ENCODE assay signal across 1 cellular context in genomic region chr17:58354541-58355216, GRCh38.
TF ChIP-seq lines count a peak whose summit lies in the region.

No MANE protein-coding gene starts in this region.

TF ChIP-seq in GM12878, 131 proteins besides CTCF, POLR2A, EP300 and RAD21:
- TF ChIP-seq SREBF1 (IDR thresholded peaks at IDR 0.05; ENCODE audit: low read length) (no peak), NR2F1 (conservative IDR thresholded peaks at IDR 0.05) (no peak), IRF5 (IDR thresholded peaks at IDR 0.05; ENCODE audit: borderline replicate concordance) (no peak), MEF2A (IDR thresholded peaks at IDR 0.05; ENCODE audit: insufficient read depth, low read depth, low read length) (no peak), ETV6 (conservative IDR thresholded peaks at IDR 0.05 in 1 of 2, IDR thresholded peaks at IDR 0.05 in 1 of 2; ENCODE audit: borderline replicate concordance in 1 of 2, low read depth in 1 of 2) (no peak), POLR2AphosphoS5 (IDR thresholded peaks at IDR 0.05; ENCODE audit: low read length) (no peak), TCF12 (IDR thresholded peaks at IDR 0.05; ENCODE audit: low read depth, low read length) (no peak), MTA3 (IDR thresholded peaks at IDR 0.05; ENCODE audit: borderline replicate concordance, low read length) (no peak), CEBPZ (IDR thresholded peaks at IDR 0.05; ENCODE audit: low read depth, low read length) (no peak), RBBP5 (conservative IDR thresholded peaks at IDR 0.05) (no peak), IKZF2 (IDR thresholded peaks at IDR 0.05) (no peak), PKNOX1 (IDR thresholded peaks at IDR 0.05) (no peak), NRF1 (conservative IDR thresholded peaks at IDR 0.05; ENCODE audit: low read depth, low read length) (no peak), SMC3 (IDR thresholded peaks at IDR 0.05; ENCODE audit: borderline replicate concordance, low read length) (no peak)
- TF ChIP-seq, protein P1, sequence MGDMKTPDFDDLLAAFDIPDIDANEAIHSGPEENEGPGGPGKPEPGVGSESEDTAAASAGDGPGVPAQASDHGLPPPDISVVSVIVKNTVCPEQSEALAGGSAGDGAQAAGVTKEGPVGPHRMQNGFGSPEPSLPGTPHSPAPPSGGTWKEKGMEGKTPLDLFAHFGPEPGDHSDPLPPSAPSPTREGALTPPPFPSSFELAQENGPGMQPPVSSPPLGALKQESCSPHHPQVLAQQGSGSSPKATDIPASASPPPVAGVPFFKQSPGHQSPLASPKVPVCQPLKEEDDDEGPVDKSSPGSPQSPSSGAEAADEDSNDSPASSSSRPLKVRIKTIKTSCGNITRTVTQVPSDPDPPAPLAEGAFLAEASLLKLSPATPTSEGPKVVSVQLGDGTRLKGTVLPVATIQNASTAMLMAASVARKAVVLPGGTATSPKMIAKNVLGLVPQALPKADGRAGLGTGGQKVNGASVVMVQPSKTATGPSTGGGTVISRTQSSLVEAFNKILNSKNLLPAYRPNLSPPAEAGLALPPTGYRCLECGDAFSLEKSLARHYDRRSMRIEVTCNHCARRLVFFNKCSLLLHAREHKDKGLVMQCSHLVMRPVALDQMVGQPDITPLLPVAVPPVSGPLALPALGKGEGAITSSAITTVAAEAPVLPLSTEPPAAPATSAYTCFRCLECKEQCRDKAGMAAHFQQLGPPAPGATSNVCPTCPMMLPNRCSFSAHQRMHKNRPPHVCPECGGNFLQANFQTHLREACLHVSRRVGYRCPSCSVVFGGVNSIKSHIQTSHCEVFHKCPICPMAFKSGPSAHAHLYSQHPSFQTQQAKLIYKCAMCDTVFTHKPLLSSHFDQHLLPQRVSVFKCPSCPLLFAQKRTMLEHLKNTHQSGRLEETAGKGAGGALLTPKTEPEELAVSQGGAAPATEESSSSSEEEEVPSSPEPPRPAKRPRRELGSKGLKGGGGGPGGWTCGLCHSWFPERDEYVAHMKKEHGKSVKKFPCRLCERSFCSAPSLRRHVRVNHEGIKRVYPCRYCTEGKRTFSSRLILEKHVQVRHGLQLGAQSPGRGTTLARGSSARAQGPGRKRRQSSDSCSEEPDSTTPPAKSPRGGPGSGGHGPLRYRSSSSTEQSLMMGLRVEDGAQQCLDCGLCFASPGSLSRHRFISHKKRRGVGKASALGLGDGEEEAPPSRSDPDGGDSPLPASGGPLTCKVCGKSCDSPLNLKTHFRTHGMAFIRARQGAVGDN (IDR thresholded peaks at IDR 0.05) = no peak
